ENCODE assay signal across 15 cellular contexts in the genomic region with DNA sequence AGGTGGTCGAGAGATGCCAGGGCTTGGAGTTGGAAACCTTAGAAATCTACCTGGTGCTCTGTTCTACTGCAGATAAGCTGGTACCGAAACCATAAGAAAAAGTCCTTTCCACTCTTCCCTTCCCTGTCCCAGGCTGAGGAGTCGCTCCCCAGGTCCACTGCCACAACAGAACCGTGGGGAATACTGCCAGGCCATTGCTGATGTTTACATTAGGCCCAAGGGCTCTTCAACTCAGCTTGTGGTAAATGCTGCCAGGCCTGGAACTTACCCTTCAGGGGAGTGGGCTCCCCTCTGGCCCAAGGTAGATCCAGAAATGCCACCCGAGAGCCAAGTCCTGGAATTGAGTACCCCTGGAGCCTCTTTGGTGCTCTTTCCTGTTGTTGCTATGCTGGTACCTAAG.
A peak's percentile ranks its signal among the peaks of the same experiment; 100 is the strongest.
DNase-seq lines count a peak whose midpoint lies in the region; ATAC-seq lines count a peak whose summit lies in the region.
"Had no signal": no experiment of that assay in that cellular context is flagged by ENCODE, and none has a peak within 500 bp of the region (broad histone marks: within the 10 kb centered on the region; RNA-seq: fewer than 3 reads in every experiment).

No MANE protein-coding gene starts in this region.

- H2BK120ac ChIP-seq in neuronal stem cell (ENCODE audit: low read depth, low read length): no peak overlapping the region

- H3K27ac Mint-ChIP-seq in stimulated activated naive CD8-positive, alpha-beta T cell treated with anti-CD3 and anti-CD28 coated beads, Interleukin-15, Interleukin-2, amounts not matched to agents 100 ng/mL and 50 ng/mL, for 24 hours: peak overlapping the region; percentile 42
- peak overlapping the region in 1 of 2 donors; percentile 63 for H3K27ac Mint-ChIP-seq in stimulated activated naive CD8-positive, alpha-beta T cell treated with anti-CD3 and anti-CD28 coated beads, Interleukin-15, amount 100 ng/mL, for 72 hours
- peak overlapping the region; percentile 17 for H3K27ac Mint-ChIP-seq in activated T-helper 17 cell treated with anti-CD3 and anti-CD28 coated beads, Interleukin-2, amount 50 U/mL, for 72 hours
- H3K27ac Mint-ChIP-seq in activated T-cell treated with anti-CD3 and anti-CD28 coated beads, Interleukin-2, amount 50 U/mL, for 24 hours: no peak overlapping the region
- H3K27ac Mint-ChIP-seq: B cell, GM23338, HFFc6 had no signal

- H3K9me3 Mint-ChIP-seq in stimulated activated naive CD8-positive, alpha-beta T cell treated with anti-CD3 and anti-CD28 coated beads, Interleukin-15, Interleukin-2, amounts not matched to agents 100 ng/mL and 50 ng/mL, for 24 hours: peaks cover 18% of the 10 kb centered on the region
- H3K9me3 Mint-ChIP-seq in stimulated activated naive CD8-positive, alpha-beta T cell treated with anti-CD3 and anti-CD28 coated beads, Interleukin-15, amount 100 ng/mL, for 72 hours: peaks cover 23 to 34% of the 10 kb centered on the region in 2 donors
- peaks cover 15% of the 10 kb centered on the region for H3K9me3 Mint-ChIP-seq in activated T-helper 17 cell treated with anti-CD3 and anti-CD28 coated beads, Interleukin-2, amount 50 U/mL, for 72 hours
- peaks cover 22% of the 10 kb centered on the region for H3K9me3 Mint-ChIP-seq in activated T-cell treated with anti-CD3 and anti-CD28 coated beads, Interleukin-2, amount 50 U/mL, for 24 hours
- H3K9me3 Mint-ChIP-seq: GM23338, HFFc6 had no signal

- peaks cover 2 to 5% of the 10 kb centered on the region in 2 donors for H3K36me3 ChIP-seq in neuronal stem cell (replicated peaks in 1 of 2; ENCODE audit: control insufficient read depth in 2 of 2, insufficient read depth in 2 of 2, low read length in 2 of 2)

- no peak overlapping the region for H2BK12ac ChIP-seq in neuronal stem cell (ENCODE audit: low read length)

- no peak overlapping the region for H3K9ac ChIP-seq in neuronal stem cell (ENCODE audit: low read depth, low read length, poor library complexity)
- H3K9ac ChIP-seq: BLaER1 treated with 17β-estradiol and CSF1 and Interleukin-3, amounts not matched to agents 10 nM and 100 nM had no signal

- H3K4me2 ChIP-seq in neuronal stem cell (ENCODE audit: insufficient read depth, low read length, poor library complexity, severe bottlenecking): no peak overlapping the region
- H3K4me2 ChIP-seq: BLaER1 treated with 17β-estradiol and CSF1 and Interleukin-3, amounts not matched to agents 10 nM and 100 nM; GM23338 had no signal

- H4K91ac ChIP-seq in neuronal stem cell (ENCODE audit: low read depth, low read length, poor library complexity): no peak overlapping the region

- no peak overlapping the region for H4K8ac ChIP-seq in neuronal stem cell (ENCODE audit: low read depth, low read length)

- peaks cover 0 to 2% of the 10 kb centered on the region in 2 donors for H3K9me3 ChIP-seq in neuronal stem cell (replicated peaks in 1 of 2; ENCODE audit: control insufficient read depth in 2 of 2, insufficient read depth in 1 of 2, low read depth in 1 of 2, low read length in 2 of 2)

- DNase-seq in stimulated activated naive CD8-positive, alpha-beta T cell treated with anti-CD3 and anti-CD28 coated beads, Interleukin-15, amount 100 ng/mL, for 72 hours: no peak
- DNase-seq in neuronal stem cell (ENCODE audit: low spot score): no peak
- DNase-seq in activated T-cell treated with anti-CD3 and anti-CD28 coated beads, Interleukin-2, amount 50 U/mL, for 24 hours: no peak
- DNase-seq in inferior parietal cortex (ENCODE audit: extremely low spot score): no peak
- DNase-seq: DMS153, DMS79, GDM1, HFFc6, IMR-90 had no signal

- H3K27me3 ChIP-seq in neuronal stem cell (ENCODE audit: control insufficient read depth in 3 of 3, insufficient read depth in 3 of 3, low read depth in 1 of 3, low read length in 3 of 3): no peaks in the 10 kb centered on the region
- H3K27me3 ChIP-seq: BLaER1 treated with 17β-estradiol and CSF1 and Interleukin-3, amounts not matched to agents 10 nM and 100 nM had no signal

- ATAC-seq in stimulated activated naive CD8-positive, alpha-beta T cell treated with anti-CD3 and anti-CD28 coated beads, Interleukin-15, amount 100 ng/mL, for 72 hours: no peak
- ATAC-seq in activated T-helper 17 cell treated with anti-CD3 and anti-CD28 coated beads, Interleukin-2, amount 50 U/mL, for 72 hours (replicated peaks): no peak
- ATAC-seq: GM23338, HCT116 had no signal

- no peak overlapping the region for H3K4ac ChIP-seq in neuronal stem cell (ENCODE audit: low read length)

- peaks cover 4% of the 10 kb centered on the region for H3K4me1 Mint-ChIP-seq in stimulated activated naive CD8-positive, alpha-beta T cell treated with anti-CD3 and anti-CD28 coated beads, Interleukin-15, Interleukin-2, amounts not matched to agents 100 ng/mL and 50 ng/mL, for 24 hours (ENCODE audit: low read depth)
- peaks cover 21% of the 10 kb centered on the region for H3K4me1 Mint-ChIP-seq in stimulated activated naive CD8-positive, alpha-beta T cell treated with anti-CD3 and anti-CD28 coated beads, Interleukin-15, amount 100 ng/mL, for 72 hours
- H3K4me1 Mint-ChIP-seq in activated T-helper 17 cell treated with anti-CD3 and anti-CD28 coated beads, Interleukin-2, amount 50 U/mL, for 72 hours: peaks cover 4% of the 10 kb centered on the region
- peaks cover 16% of the 10 kb centered on the region for H3K4me1 Mint-ChIP-seq in activated T-cell treated with anti-CD3 and anti-CD28 coated beads, Interleukin-2, amount 50 U/mL, for 24 hours (ENCODE audit: low read depth)

- no peak overlapping the region for H2AFZ ChIP-seq in neuronal stem cell (ENCODE audit: low read length)
- H2AFZ ChIP-seq: GM23338 had no signal

- H2BK15ac ChIP-seq in neuronal stem cell (ENCODE audit: low read length): no peak overlapping the region

- no peak overlapping the region for H3K27ac ChIP-seq in neuronal stem cell (replicated peaks; ENCODE audit: low read length)
- H3K27ac ChIP-seq: BLaER1 treated with 17β-estradiol and CSF1 and Interleukin-3, amounts not matched to agents 10 nM and 100 nM had no signal

- no peaks in the 10 kb centered on the region for H3K27me3 Mint-ChIP-seq in stimulated activated naive CD8-positive, alpha-beta T cell treated with anti-CD3 and anti-CD28 coated beads, Interleukin-15, Interleukin-2, amounts not matched to agents 100 ng/mL and 50 ng/mL, for 24 hours
- H3K27me3 Mint-ChIP-seq in stimulated activated naive CD8-positive, alpha-beta T cell treated with anti-CD3 and anti-CD28 coated beads, Interleukin-15, amount 100 ng/mL, for 72 hours: no peaks in the 10 kb centered on the region
- H3K27me3 Mint-ChIP-seq in activated T-helper 17 cell treated with anti-CD3 and anti-CD28 coated beads, Interleukin-2, amount 50 U/mL, for 72 hours: no peaks in the 10 kb centered on the region
- H3K27me3 Mint-ChIP-seq in activated T-cell treated with anti-CD3 and anti-CD28 coated beads, Interleukin-2, amount 50 U/mL, for 24 hours: no peaks in the 10 kb centered on the region
- H3K27me3 Mint-ChIP-seq: B cell had no signal

- H3K4me1 ChIP-seq in neuronal stem cell (ENCODE audit: control insufficient read depth in 2 of 2, insufficient read depth in 1 of 2, low read depth in 1 of 2, low read length in 2 of 2): no peaks in the 10 kb centered on the region
- H3K4me1 ChIP-seq: BLaER1 treated with 17β-estradiol and CSF1 and Interleukin-3, amounts not matched to agents 10 nM and 100 nM had no signal

- no peak overlapping the region for H3K23ac ChIP-seq in neuronal stem cell (ENCODE audit: low read depth, low read length, poor library complexity)

- no peak overlapping the region for H3K18ac ChIP-seq in neuronal stem cell (ENCODE audit: low read length)

- H3K14ac ChIP-seq in neuronal stem cell (ENCODE audit: low read length): no peak overlapping the region

- no peak overlapping the region for H3K4me3 ChIP-seq in neuronal stem cell (ENCODE audit: low read length in 2 of 2)
- H3K4me3 ChIP-seq: BLaER1 treated with 17β-estradiol and CSF1 and Interleukin-3, amounts not matched to agents 10 nM and 100 nM; GM23338 had no signal

- H2AK5ac ChIP-seq in neuronal stem cell (ENCODE audit: low read depth, low read length): peak overlapping the region; percentile 53

- H3K79me1 ChIP-seq in neuronal stem cell (ENCODE audit: low read depth, low read length): no peaks in the 10 kb centered on the region

- no CpG with 5 or more reads among the region's 5 CpGs for WGBS in neuronal stem cell (ENCODE audit: extremely low coverage in 2 of 2, insufficient read length in 2 of 2, insufficient replicate concordance in 1 of 2), 2 donors

- H3K36me3 Mint-ChIP-seq in stimulated activated naive CD8-positive, alpha-beta T cell treated with anti-CD3 and anti-CD28 coated beads, Interleukin-15, Interleukin-2, amounts not matched to agents 100 ng/mL and 50 ng/mL, for 24 hours (ENCODE audit: low read depth): peaks cover 69% of the 10 kb centered on the region
- H3K36me3 Mint-ChIP-seq in activated T-helper 17 cell treated with anti-CD3 and anti-CD28 coated beads, Interleukin-2, amount 50 U/mL, for 72 hours (ENCODE audit: low read depth): peaks cover 37% of the 10 kb centered on the region
- peaks cover 64% of the 10 kb centered on the region for H3K36me3 Mint-ChIP-seq in activated T-cell treated with anti-CD3 and anti-CD28 coated beads, Interleukin-2, amount 50 U/mL, for 24 hours (ENCODE audit: low read depth)

- H3K4me3 Mint-ChIP-seq in stimulated activated naive CD8-positive, alpha-beta T cell treated with anti-CD3 and anti-CD28 coated beads, Interleukin-15, Interleukin-2, amounts not matched to agents 100 ng/mL and 50 ng/mL, for 24 hours: no peak overlapping the region
- H3K4me3 Mint-ChIP-seq in stimulated activated naive CD8-positive, alpha-beta T cell treated with anti-CD3 and anti-CD28 coated beads, Interleukin-15, amount 100 ng/mL, for 72 hours: no peak overlapping the region
- H3K4me3 Mint-ChIP-seq in activated T-helper 17 cell treated with anti-CD3 and anti-CD28 coated beads, Interleukin-2, amount 50 U/mL, for 72 hours: no peak overlapping the region
- H3K4me3 Mint-ChIP-seq in activated T-cell treated with anti-CD3 and anti-CD28 coated beads, Interleukin-2, amount 50 U/mL, for 24 hours: no peak overlapping the region
- H3K4me3 Mint-ChIP-seq: B cell, GM23338, HFFc6 had no signal

- no peak overlapping the region for H2BK5ac ChIP-seq in neuronal stem cell (ENCODE audit: low read length)
